Comparison of ENCODE assay signal across 1 cellular context in genomic region chr1:3650248-3651010, GRCh38.
TF ChIP-seq lines count a peak whose summit lies in the region.

No MANE protein-coding gene starts in this region.

TF ChIP-seq in K562, 482 proteins besides CTCF, POLR2A, EP300 and RAD21:
- TF ChIP-seq, protein P1, sequence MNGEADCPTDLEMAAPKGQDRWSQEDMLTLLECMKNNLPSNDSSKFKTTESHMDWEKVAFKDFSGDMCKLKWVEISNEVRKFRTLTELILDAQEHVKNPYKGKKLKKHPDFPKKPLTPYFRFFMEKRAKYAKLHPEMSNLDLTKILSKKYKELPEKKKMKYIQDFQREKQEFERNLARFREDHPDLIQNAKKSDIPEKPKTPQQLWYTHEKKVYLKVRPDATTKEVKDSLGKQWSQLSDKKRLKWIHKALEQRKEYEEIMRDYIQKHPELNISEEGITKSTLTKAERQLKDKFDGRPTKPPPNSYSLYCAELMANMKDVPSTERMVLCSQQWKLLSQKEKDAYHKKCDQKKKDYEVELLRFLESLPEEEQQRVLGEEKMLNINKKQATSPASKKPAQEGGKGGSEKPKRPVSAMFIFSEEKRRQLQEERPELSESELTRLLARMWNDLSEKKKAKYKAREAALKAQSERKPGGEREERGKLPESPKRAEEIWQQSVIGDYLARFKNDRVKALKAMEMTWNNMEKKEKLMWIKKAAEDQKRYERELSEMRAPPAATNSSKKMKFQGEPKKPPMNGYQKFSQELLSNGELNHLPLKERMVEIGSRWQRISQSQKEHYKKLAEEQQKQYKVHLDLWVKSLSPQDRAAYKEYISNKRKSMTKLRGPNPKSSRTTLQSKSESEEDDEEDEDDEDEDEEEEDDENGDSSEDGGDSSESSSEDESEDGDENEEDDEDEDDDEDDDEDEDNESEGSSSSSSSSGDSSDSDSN (IDR thresholded peaks at IDR 0.05; ENCODE audit: borderline replicate concordance in 1 of 2, low read depth in 2 of 2, low read length in 2 of 2) = no peak
- TF ChIP-seq HMGXB4 (CRISPR knock-in tag; IDR thresholded peaks at IDR 0.05) (0 out of 2 replicates have a peak, but pooled peaks have one; percentile 42), ZBED1 (IDR thresholded peaks at IDR 0.05) (no peak), MLLT1 (IDR thresholded peaks at IDR 0.05) (0 out of 4 replicates have a peak, but pooled peaks of 1 of the 2 experiments have one; percentile 42), USF2 (CRISPR knock-in tag; IDR thresholded peaks at IDR 0.05) (no peak), GABPA (tag; conservative IDR thresholded peaks at IDR 0.05; ENCODE audit: low read depth) (peak; percentile 68), KLF6 (CRISPR knock-in tag; IDR thresholded peaks at IDR 0.05; ENCODE audit: borderline replicate concordance) (no peak), HNRNPL (IDR thresholded peaks at IDR 0.05; ENCODE audit: low read depth, low read length) (0 out of 2 replicates have a peak, but pooled peaks have one; percentile 21), SMARCE1 (IDR thresholded peaks at IDR 0.05) (no peak), CAMTA2 (CRISPR knock-in tag; conservative IDR thresholded peaks at IDR 0.05) (no peak), BDP1 (IDR thresholded peaks at IDR 0.05; ENCODE audit: insufficient read depth, insufficient read length) (no peak), ARID3B (CRISPR knock-in tag; IDR thresholded peaks at IDR 0.05; ENCODE audit: borderline replicate concordance) (no peak), ZNF639 (CRISPR knock-in tag; conservative IDR thresholded peaks at IDR 0.05 in 1 of 2, IDR thresholded peaks at IDR 0.05 in 1 of 2) (0 out of 4 replicates have a peak, but pooled peaks of 1 of the 2 experiments have one; percentile 11), CREB3L1 (IDR thresholded peaks at IDR 0.05; ENCODE audit: borderline replicate concordance, low read depth) (0 out of 2 replicates have a peak, but pooled peaks have one; percentile 14)
- TF ChIP-seq, protein P2, sequence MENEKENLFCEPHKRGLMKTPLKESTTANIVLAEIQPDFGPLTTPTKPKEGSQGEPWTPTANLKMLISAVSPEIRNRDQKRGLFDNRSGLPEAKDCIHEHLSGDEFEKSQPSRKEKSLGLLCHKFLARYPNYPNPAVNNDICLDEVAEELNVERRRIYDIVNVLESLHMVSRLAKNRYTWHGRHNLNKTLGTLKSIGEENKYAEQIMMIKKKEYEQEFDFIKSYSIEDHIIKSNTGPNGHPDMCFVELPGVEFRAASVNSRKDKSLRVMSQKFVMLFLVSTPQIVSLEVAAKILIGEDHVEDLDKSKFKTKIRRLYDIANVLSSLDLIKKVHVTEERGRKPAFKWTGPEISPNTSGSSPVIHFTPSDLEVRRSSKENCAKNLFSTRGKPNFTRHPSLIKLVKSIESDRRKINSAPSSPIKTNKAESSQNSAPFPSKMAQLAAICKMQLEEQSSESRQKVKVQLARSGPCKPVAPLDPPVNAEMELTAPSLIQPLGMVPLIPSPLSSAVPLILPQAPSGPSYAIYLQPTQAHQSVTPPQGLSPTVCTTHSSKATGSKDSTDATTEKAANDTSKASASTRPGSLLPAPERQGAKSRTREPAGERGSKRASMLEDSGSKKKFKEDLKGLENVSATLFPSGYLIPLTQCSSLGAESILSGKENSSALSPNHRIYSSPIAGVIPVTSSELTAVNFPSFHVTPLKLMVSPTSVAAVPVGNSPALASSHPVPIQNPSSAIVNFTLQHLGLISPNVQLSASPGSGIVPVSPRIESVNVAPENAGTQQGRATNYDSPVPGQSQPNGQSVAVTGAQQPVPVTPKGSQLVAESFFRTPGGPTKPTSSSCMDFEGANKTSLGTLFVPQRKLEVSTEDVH (IDR thresholded peaks at IDR 0.05; ENCODE audit: low read depth, partially characterized antibody) = no peak
- TF ChIP-seq, protein P3, sequence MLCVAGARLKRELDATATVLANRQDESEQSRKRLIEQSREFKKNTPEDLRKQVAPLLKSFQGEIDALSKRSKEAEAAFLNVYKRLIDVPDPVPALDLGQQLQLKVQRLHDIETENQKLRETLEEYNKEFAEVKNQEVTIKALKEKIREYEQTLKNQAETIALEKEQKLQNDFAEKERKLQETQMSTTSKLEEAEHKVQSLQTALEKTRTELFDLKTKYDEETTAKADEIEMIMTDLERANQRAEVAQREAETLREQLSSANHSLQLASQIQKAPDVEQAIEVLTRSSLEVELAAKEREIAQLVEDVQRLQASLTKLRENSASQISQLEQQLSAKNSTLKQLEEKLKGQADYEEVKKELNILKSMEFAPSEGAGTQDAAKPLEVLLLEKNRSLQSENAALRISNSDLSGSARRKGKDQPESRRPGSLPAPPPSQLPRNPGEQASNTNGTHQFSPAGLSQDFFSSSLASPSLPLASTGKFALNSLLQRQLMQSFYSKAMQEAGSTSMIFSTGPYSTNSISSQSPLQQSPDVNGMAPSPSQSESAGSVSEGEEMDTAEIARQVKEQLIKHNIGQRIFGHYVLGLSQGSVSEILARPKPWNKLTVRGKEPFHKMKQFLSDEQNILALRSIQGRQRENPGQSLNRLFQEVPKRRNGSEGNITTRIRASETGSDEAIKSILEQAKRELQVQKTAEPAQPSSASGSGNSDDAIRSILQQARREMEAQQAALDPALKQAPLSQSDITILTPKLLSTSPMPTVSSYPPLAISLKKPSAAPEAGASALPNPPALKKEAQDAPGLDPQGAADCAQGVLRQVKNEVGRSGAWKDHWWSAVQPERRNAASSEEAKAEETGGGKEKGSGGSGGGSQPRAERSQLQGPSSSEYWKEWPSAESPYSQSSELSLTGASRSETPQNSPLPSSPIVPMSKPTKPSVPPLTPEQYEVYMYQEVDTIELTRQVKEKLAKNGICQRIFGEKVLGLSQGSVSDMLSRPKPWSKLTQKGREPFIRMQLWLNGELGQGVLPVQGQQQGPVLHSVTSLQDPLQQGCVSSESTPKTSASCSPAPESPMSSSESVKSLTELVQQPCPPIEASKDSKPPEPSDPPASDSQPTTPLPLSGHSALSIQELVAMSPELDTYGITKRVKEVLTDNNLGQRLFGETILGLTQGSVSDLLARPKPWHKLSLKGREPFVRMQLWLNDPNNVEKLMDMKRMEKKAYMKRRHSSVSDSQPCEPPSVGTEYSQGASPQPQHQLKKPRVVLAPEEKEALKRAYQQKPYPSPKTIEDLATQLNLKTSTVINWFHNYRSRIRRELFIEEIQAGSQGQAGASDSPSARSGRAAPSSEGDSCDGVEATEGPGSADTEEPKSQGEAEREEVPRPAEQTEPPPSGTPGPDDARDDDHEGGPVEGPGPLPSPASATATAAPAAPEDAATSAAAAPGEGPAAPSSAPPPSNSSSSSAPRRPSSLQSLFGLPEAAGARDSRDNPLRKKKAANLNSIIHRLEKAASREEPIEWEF (CRISPR knock-in tag; IDR thresholded peaks at IDR 0.05) = no peak
- TF ChIP-seq, protein P4, sequence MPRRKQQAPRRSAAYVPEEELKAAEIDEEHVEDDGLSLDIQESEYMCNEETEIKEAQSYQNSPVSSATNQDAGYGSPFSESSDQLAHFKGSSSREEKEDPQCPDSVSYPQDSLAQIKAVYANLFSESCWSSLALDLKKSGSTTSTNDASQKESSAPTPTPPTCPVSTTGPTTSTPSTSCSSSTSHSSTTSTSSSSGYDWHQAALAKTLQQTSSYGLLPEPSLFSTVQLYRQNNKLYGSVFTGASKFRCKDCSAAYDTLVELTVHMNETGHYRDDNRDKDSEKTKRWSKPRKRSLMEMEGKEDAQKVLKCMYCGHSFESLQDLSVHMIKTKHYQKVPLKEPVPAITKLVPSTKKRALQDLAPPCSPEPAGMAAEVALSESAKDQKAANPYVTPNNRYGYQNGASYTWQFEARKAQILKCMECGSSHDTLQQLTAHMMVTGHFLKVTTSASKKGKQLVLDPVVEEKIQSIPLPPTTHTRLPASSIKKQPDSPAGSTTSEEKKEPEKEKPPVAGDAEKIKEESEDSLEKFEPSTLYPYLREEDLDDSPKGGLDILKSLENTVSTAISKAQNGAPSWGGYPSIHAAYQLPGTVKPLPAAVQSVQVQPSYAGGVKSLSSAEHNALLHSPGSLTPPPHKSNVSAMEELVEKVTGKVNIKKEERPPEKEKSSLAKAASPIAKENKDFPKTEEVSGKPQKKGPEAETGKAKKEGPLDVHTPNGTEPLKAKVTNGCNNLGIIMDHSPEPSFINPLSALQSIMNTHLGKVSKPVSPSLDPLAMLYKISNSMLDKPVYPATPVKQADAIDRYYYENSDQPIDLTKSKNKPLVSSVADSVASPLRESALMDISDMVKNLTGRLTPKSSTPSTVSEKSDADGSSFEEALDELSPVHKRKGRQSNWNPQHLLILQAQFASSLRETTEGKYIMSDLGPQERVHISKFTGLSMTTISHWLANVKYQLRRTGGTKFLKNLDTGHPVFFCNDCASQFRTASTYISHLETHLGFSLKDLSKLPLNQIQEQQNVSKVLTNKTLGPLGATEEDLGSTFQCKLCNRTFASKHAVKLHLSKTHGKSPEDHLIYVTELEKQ (CRISPR knock-in tag; IDR thresholded peaks at IDR 0.05) = no peak
